ENCODE assay signal across 12 cellular contexts in the genomic region with DNA sequence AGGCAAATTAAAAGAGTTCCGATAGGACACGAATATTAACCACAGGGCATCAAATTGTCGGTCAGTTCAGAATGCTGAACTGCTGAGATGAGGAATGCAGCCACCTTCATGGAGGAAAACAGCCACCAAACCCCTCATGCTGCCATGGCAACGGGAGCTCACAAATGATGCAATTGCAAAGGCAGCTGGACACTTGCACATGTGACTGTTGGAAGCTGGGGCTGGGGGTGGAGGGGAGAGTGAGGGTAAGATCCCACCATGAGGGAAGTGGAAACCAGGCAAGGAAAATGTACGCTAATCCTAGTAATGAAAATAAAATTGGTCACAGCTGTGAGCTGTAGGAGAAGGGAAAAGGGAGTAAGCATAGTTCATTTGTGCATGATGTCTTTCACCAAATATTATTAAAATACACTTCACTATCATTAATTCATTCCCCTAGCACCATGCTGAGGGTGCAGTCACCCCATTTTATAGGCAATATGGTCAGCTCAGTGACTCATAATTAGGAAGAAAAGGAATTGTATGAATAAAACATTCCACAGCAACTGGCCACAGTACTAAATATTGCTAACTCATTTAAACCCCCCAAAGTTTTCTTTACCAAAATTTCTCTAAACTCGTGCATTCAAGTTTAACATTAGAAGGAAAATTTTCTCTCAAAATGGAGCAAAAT. TPM values are rescaled to one million over a fixed set of nuclear protein-coding genes. Genes with fewer than 3 reads are reported as not detected.
DNase-seq lines count a peak whose midpoint lies in the region; ATAC-seq and TF ChIP-seq lines count a peak whose summit lies in the region.
"Had no signal": no experiment of that assay in that cellular context is flagged by ENCODE, and none has a peak within 500 bp of the region (broad histone marks: within the 10 kb centered on the region; RNA-seq: fewer than 3 reads in every experiment).

No MANE protein-coding gene starts in this region.

- H3K4me2 ChIP-seq in MM.1S (ENCODE audit: low read depth, low read length) (no peak overlapping the region), mesenchymal stem cell (ENCODE audit: low read length, poor library complexity, severe bottlenecking) (no peak overlapping the region)

- no peaks in the 10 kb centered on the region for H3K36me3 ChIP-seq in MM.1S (replicated peaks; ENCODE audit: insufficient read depth, low read length)
- no peaks in the 10 kb centered on the region for H3K36me3 ChIP-seq in mesenchymal stem cell (ENCODE audit: control insufficient read depth in 1 of 2, insufficient read depth in 2 of 2, low read depth in 1 of 2, low read length in 2 of 2)

- no peaks in the 10 kb centered on the region for H3F3A ChIP-seq in MM.1S (ENCODE audit: insufficient read depth, low read length)

- TF ChIP-seq POLR2A in erythroblast (IDR thresholded peaks at IDR 0.05; ENCODE audit: low read length) = no peak

- no peaks in the 10 kb centered on the region for H3K27me3 ChIP-seq in MM.1S (replicated peaks; ENCODE audit: insufficient read depth, low read length)
- no peaks in the 10 kb centered on the region for H3K27me3 ChIP-seq in mesenchymal stem cell (ENCODE audit: control insufficient read depth in 1 of 2, insufficient read depth in 1 of 2, low read length in 2 of 2)

- H3K9me2 ChIP-seq in MM.1S (replicated peaks; ENCODE audit: insufficient read depth, low read length) = no peaks in the 10 kb centered on the region

- no peak overlapping the region for H3K18ac ChIP-seq in mesenchymal stem cell (ENCODE audit: low read depth in 1 of 2, low read length in 2 of 2)

- no peak overlapping the region for H3K4ac ChIP-seq in mesenchymal stem cell (ENCODE audit: low read depth in 1 of 2, low read length in 2 of 2)

- no peak overlapping the region for H4K8ac ChIP-seq in mesenchymal stem cell (ENCODE audit: low read length)

- WGBS in mesenchymal stem cell = 66% methylated on average over 5 of the region's 6 CpGs

- no peaks in the 10 kb centered on the region for H3K9me3 ChIP-seq in MM.1S (replicated peaks; ENCODE audit: insufficient read depth, low read length)
- H3K9me3 ChIP-seq in mesenchymal stem cell (ENCODE audit: control insufficient read depth, low read length) = no peaks in the 10 kb centered on the region

- H2BK5ac ChIP-seq in mesenchymal stem cell (ENCODE audit: low read depth, low read length, poor library complexity, severe bottlenecking) = no peak overlapping the region

- no peak overlapping the region for H2BK15ac ChIP-seq in mesenchymal stem cell (ENCODE audit: low read depth, poor library complexity, severe bottlenecking)

- H2AFZ ChIP-seq in MM.1S (ENCODE audit: low read length) = 0 out of 2 replicates have a peak overlapping the region, but pooled peaks have one; percentile 35
- H2AFZ ChIP-seq in mesenchymal stem cell (ENCODE audit: low read depth, low read length) = no peak overlapping the region

- H3K79me1 ChIP-seq in mesenchymal stem cell (replicated peaks; ENCODE audit: low read length, poor library complexity, severe bottlenecking) = no peaks in the 10 kb centered on the region

- H3K4me1 ChIP-seq in MM.1S (ENCODE audit: low read length) (no peaks in the 10 kb centered on the region), mesenchymal stem cell (ENCODE audit: control insufficient read depth, insufficient read depth, low read depth, low read length) (peaks cover 3% of the 10 kb centered on the region)

- no peak overlapping the region for H2AK5ac ChIP-seq in mesenchymal stem cell (ENCODE audit: low read length, severe bottlenecking)

- H2BK12ac ChIP-seq in mesenchymal stem cell (ENCODE audit: low read length in 2 of 2) = no peak overlapping the region

- H3K79me2 ChIP-seq in MM.1S (ENCODE audit: low read length) = no peaks in the 10 kb centered on the region

- H3K23ac ChIP-seq in mesenchymal stem cell (ENCODE audit: low read length in 2 of 2) = no peak overlapping the region

- no peaks in the 10 kb centered on the region for H4K20me1 ChIP-seq in MM.1S (ENCODE audit: insufficient read depth, low read length)

- no peak overlapping the region for H3K4me3 ChIP-seq in MM.1S (ENCODE audit: low read length)
- H3K4me3 ChIP-seq in mesenchymal stem cell (ENCODE audit: insufficient read depth in 1 of 2, low read depth in 1 of 2, low read length in 2 of 2) = no peak overlapping the region

- H3K27ac ChIP-seq in MM.1S (ENCODE audit: low read length) = no peak overlapping the region
- peak overlapping the region; percentile 54 for H3K27ac ChIP-seq in mesenchymal stem cell (ENCODE audit: low read length, poor library complexity, severe bottlenecking)
- H3K27ac ChIP-seq: RWPE1 had no signal

- H3K14ac ChIP-seq in mesenchymal stem cell (ENCODE audit: low read length in 2 of 2) = no peak overlapping the region

- intact Hi-C loops in sciatic nerve (cut with DNase I) = no loop called here

- H2BK120ac ChIP-seq in mesenchymal stem cell (ENCODE audit: low read depth, low read length) = no peak overlapping the region

- H4K91ac ChIP-seq in mesenchymal stem cell (ENCODE audit: low read length) = no peak overlapping the region

- DNase-seq in COR-L47 (lab: John Stamatoyannopoulos, UW) (peak; percentile 12), MM.1S (no peak), astrocyte of the hippocampus (ENCODE audit: low read depth, low spot score) (peak; percentile 93), mesenchymal stem cell (peak; percentile 21), sciatic nerve (ENCODE audit: low spot score) (no peak), erythroblast (lab: John Stamatoyannopoulos, UW) (no peak), cerebellum (ENCODE audit: low spot score) (no peak), OCI-M2 (lab: John Stamatoyannopoulos, UW; ENCODE audit: unreplicated experiment) (no peak)
- DNase-seq: activated CD4-positive, alpha-beta T cell treated with anti-CD3 and anti-CD28 coated beads for 36 hours; activated naive CD4-positive, alpha-beta T cell treated with anti-CD3 and anti-CD28 coated beads, Interleukin-2, amount 50 U/mL, for 16 hours; left cardiac atrium had no signal

- no peak for ATAC-seq in sciatic nerve
- ATAC-seq: activated CD4-positive, alpha-beta T cell treated with anti-CD3 and anti-CD28 coated beads for 36 hours; left cardiac atrium had no signal

- H3K9ac ChIP-seq in MM.1S (ENCODE audit: low read length) = no peak overlapping the region
- H3K9ac ChIP-seq in mesenchymal stem cell (ENCODE audit: low read length) = no peak overlapping the region

- TF ChIP-seq CTCF in MM.1S (IDR thresholded peaks at IDR 0.05; ENCODE audit: low read length) = no peak

RNA-seq across cellular contexts. Expression of a gene that starts 15.3 kb away (rescaled TPM):
- not detected for polyA plus RNA-seq in mesenchymal stem cell (2013, experiment 1 of 2)
- not detected for polyA plus RNA-seq in mesenchymal stem cell (2013, experiment 2 of 2)
- total RNA-seq in sciatic nerve = not detected
- total RNA-seq in cerebellum = not detected
- total RNA-seq: activated CD4-positive, alpha-beta T cell treated with anti-CD3 and anti-CD28 coated beads for 36 hours; left cardiac atrium had no signal

RNA-seq across cellular contexts. Expression of a gene that starts 26.1 kb away (rescaled TPM):
- polyA plus RNA-seq in mesenchymal stem cell (2013, experiment 1 of 2) = not detected
- 0.04 TPM for polyA plus RNA-seq in mesenchymal stem cell (2013, experiment 2 of 2)
- 2.0 TPM for total RNA-seq in sciatic nerve
- total RNA-seq in cerebellum = 1.00 TPM
- total RNA-seq: activated CD4-positive, alpha-beta T cell treated with anti-CD3 and anti-CD28 coated beads for 36 hours had no signal

Comparison
In these comparisons a context has a peak if more than half of its experiments do, and no peak if none do; other contexts are left out.
1. DNase-seq: peak in COR-L47 (single experiment), astrocyte of the hippocampus (single experiment) and mesenchymal stem cell (single experiment); none in MM.1S (single experiment), sciatic nerve (single experiment), erythroblast (0 of 2), cerebellum (single experiment) and OCI-M2 (single experiment).